ENCODE assay signal across 15 cellular contexts in genomic region chr2:166238176-166238575, GRCh38.
"Had no signal": no experiment of that assay in that cellular context is flagged by ENCODE, and none has a peak within 500 bp of the region (broad histone marks: within the 10 kb centered on the region; RNA-seq: fewer than 3 reads in every experiment).

No MANE protein-coding gene starts in this region.

- H3K9me3 Mint-ChIP-seq: activated naive CD8-positive, alpha-beta T cell treated with anti-CD3 and anti-CD28 coated beads, Interleukin-2, amount 10 ng/mL, durations not matched to agents 7 days and 5 days; nephron; type B pancreatic cell had no signal

- H3K4me3 Mint-ChIP-seq: activated naive CD8-positive, alpha-beta T cell treated with anti-CD3 and anti-CD28 coated beads, Interleukin-2, amount 10 ng/mL, durations not matched to agents 7 days and 5 days; nephron; type B pancreatic cell had no signal

- H3K36me3 Mint-ChIP-seq: activated naive CD8-positive, alpha-beta T cell treated with anti-CD3 and anti-CD28 coated beads, Interleukin-2, amount 10 ng/mL, durations not matched to agents 7 days and 5 days; type B pancreatic cell had no signal

- DNase-seq: activated CD4-positive, CD25-positive, alpha-beta regulatory T cell treated with anti-CD3 and anti-CD28 coated beads, Interleukin-2, amount 50 U/mL, for 72 hours; activated naive CD4-positive, alpha-beta T cell; activated naive CD8-positive, alpha-beta T cell treated with anti-CD3 and anti-CD28 coated beads, Interleukin-2, amount 10 ng/mL, durations not matched to agents 7 days and 5 days; activated T-cell treated with anti-CD3 and anti-CD28 coated beads for 4 hours; caudate nucleus; effector CD4-positive, alpha-beta T cell; occipital lobe; right cardiac atrium; small intestine; stimulated activated naive CD8-positive, alpha-beta T cell treated with anti-CD3 and anti-CD28 coated beads, Interleukin-15, Interleukin-2, amounts not matched to agents 100 U/mL and 50 U/mL, for 24 hours had no signal

- H3K27ac Mint-ChIP-seq: activated naive CD8-positive, alpha-beta T cell treated with anti-CD3 and anti-CD28 coated beads, Interleukin-2, amount 10 ng/mL, durations not matched to agents 7 days and 5 days; nephron; type B pancreatic cell had no signal

- FAIRE-seq: small intestine had no signal

- H3K27me3 ChIP-seq: suprapubic skin had no signal

- H3K27me3 Mint-ChIP-seq: activated naive CD8-positive, alpha-beta T cell treated with anti-CD3 and anti-CD28 coated beads, Interleukin-2, amount 10 ng/mL, durations not matched to agents 7 days and 5 days; type B pancreatic cell had no signal

- H3K27ac ChIP-seq: coronary artery, prostate gland, suprapubic skin had no signal

- H3K9me3 ChIP-seq: prostate gland, suprapubic skin had no signal

- H3K4me1 Mint-ChIP-seq: activated naive CD8-positive, alpha-beta T cell treated with anti-CD3 and anti-CD28 coated beads, Interleukin-2, amount 10 ng/mL, durations not matched to agents 7 days and 5 days had no signal

- H3K4me3 ChIP-seq: coronary artery, prostate gland, suprapubic skin had no signal

- H3K4me1 ChIP-seq: prostate gland, suprapubic skin had no signal

- H3K36me3 ChIP-seq: prostate gland, suprapubic skin had no signal
